32 cellular contexts compared by ENCODE assay signal in genomic region chr7:133916621-133917020, GRCh38.
DNase-seq lines count a peak whose midpoint lies in the region; ATAC-seq, FAIRE-seq and TF ChIP-seq lines count a peak whose summit lies in the region.
"Had no signal": no experiment of that assay in that cellular context is flagged by ENCODE, and none has a peak within 500 bp of the region (broad histone marks: within the 10 kb centered on the region; RNA-seq: fewer than 3 reads in every experiment).

No MANE protein-coding gene starts in this region.

- no peak overlapping the region for H2BK120ac ChIP-seq in IMR-90 (ENCODE audit: low read depth, low read length)

- TF ChIP-seq POLR2A in HepG2 (IDR thresholded peaks at IDR 0.05; ENCODE audit: insufficient read depth in 1 of 2, low read depth in 2 of 2, low read length in 2 of 2) (no peak), right lobe of liver (IDR thresholded peaks at IDR 0.05) (no peak), IMR-90 (IDR thresholded peaks at IDR 0.05; ENCODE audit: low read depth, low read length) (no peak), K562 (conservative IDR thresholded peaks at IDR 0.05) (no peak)

- peaks cover 9% of the 10 kb centered on the region for H3K9me3 ChIP-seq in HepG2 (ENCODE audit: low read length)
- H3K9me3 ChIP-seq in right lobe of liver, result no peaks in the 10 kb centered on the region
- no peaks in the 10 kb centered on the region for H3K9me3 ChIP-seq in IMR-90 (ENCODE audit: control insufficient read depth, insufficient read depth, low read length)
- peaks cover 2% of the 10 kb centered on the region; the same call in 1 of the 2 replicates for H3K9me3 ChIP-seq in K562 (replicated peaks; ENCODE audit: control insufficient read depth, insufficient read depth, low read depth, low read length)
- H3K9me3 ChIP-seq: BE2C had no signal

- no peak overlapping the region for H4K91ac ChIP-seq in IMR-90 (ENCODE audit: insufficient read depth, low read depth, low read length)

- H3K18ac ChIP-seq in IMR-90 (ENCODE audit: low read depth, low read length), result no peak overlapping the region

- H2BK15ac ChIP-seq in IMR-90 (ENCODE audit: low read depth, low read length), result no peak overlapping the region

- intact Hi-C loops in HepG2 (cut with micrococcal nuclease; ENCODE audit: unreplicated experiment), result no loop called here
- intact Hi-C loops in right lobe of liver (cut with DNase I), result no loop called here
- intact Hi-C loops in IMR-90 (cut with micrococcal nuclease), result no loop called here
- intact Hi-C loops in K562 (cut with micrococcal nuclease), result no loop called here

- H3K79me2 ChIP-seq in HepG2 (ENCODE audit: insufficient read depth, low read length), result no peaks in the 10 kb centered on the region
- no peaks in the 10 kb centered on the region for H3K79me2 ChIP-seq in K562 (ENCODE audit: control insufficient read depth, insufficient read depth, low read length)

- H3K9ac ChIP-seq in HepG2 (ENCODE audit: insufficient read depth, low read depth, low read length) (no peak overlapping the region), IMR-90 (ENCODE audit: low read depth, low read length) (no peak overlapping the region), K562 (ENCODE audit: insufficient read depth in 1 of 2, low read depth in 2 of 2, low read length in 2 of 2) (no peak overlapping the region)
- H3K9ac ChIP-seq: BLaER1; BLaER1 treated with 17β-estradiol and CSF1 and Interleukin-3, amounts not matched to agents 10 nM and 100 nM had no signal

- H3K4me1 ChIP-seq in HepG2 (ENCODE audit: insufficient read depth, low read length) (no peaks in the 10 kb centered on the region), right lobe of liver (no peaks in the 10 kb centered on the region), IMR-90 (ENCODE audit: control insufficient read depth, insufficient read depth, low read length) (no peaks in the 10 kb centered on the region), K562 (replicated peaks in 1 of 2; ENCODE audit: control insufficient read depth in 2 of 2, insufficient read depth in 2 of 2, low read length in 2 of 2) (no peaks in the 10 kb centered on the region)
- H3K4me1 ChIP-seq: A549, BE2C, BLaER1, Caco-2 had no signal

- H3K4me2 ChIP-seq in HepG2 (ENCODE audit: low read depth, low read length), result no peak overlapping the region
- H3K4me2 ChIP-seq in IMR-90 (ENCODE audit: low read depth, low read length), result no peak overlapping the region
- H3K4me2 ChIP-seq in K562 (ENCODE audit: insufficient read depth, low read length), result no peak overlapping the region
- H3K4me2 ChIP-seq: A549; BLaER1; BLaER1 treated with 17β-estradiol and CSF1 and Interleukin-3, amounts not matched to agents 10 nM and 100 nM had no signal

- H3K36me3 ChIP-seq in HepG2 (replicated peaks in 1 of 2; ENCODE audit: control insufficient read depth in 1 of 2, insufficient read depth in 2 of 2, low read length in 2 of 2) (no peaks in the 10 kb centered on the region), right lobe of liver (peaks cover 0 to 1% (median 0%) of the 10 kb centered on the region in 4 donors), IMR-90 (ENCODE audit: control insufficient read depth, insufficient read depth, low read length) (no peaks in the 10 kb centered on the region), K562 (ENCODE audit: control insufficient read depth, insufficient read depth, low read length) (no peaks in the 10 kb centered on the region)

- DNase-seq in HepG2 (ENCODE audit: low spot score) (no peak), right lobe of liver (no peak), IMR-90 (no peak), K562 (ENCODE audit: extremely low read depth in 1 of 4, low spot score in 3 of 4) (no peak), DMS79 treated with DMSO at 0.1 percent for 48 hours (lab: John Stamatoyannopoulos, UW) (no peak), omental fat pad (ENCODE audit: low spot score) (no peak)
- DNase-seq: 8988T; ACHN; AML-193; BE2C; C1 segment of cervical spinal cord; Caco-2; Calu3; CD4-positive, alpha-beta memory T cell; CD4-positive, alpha-beta T cell; CD4-positive, CD25-positive, alpha-beta regulatory T cell; CD8-positive, alpha-beta memory T cell; CD8-positive, alpha-beta T cell; COR-L47; DMS 273 treated with DMSO at 0.1 percent for 48 hours; DMS153; DMS53; DMS79; DND-41; EL had no signal

- H2AK5ac ChIP-seq in IMR-90 (ENCODE audit: low read depth, low read length), result no peak overlapping the region

- H3K56ac ChIP-seq in IMR-90 (ENCODE audit: extremely low read depth, insufficient read depth, low read length), result no peak overlapping the region

- no peak overlapping the region for H4K8ac ChIP-seq in IMR-90 (ENCODE audit: low read depth in 2 of 2, low read length in 2 of 2)

- 95% methylated on average over 3 of the region's 3 CpGs for WGBS in HepG2 (ENCODE audit: low lambda C conversion rate)
- 100% methylated on average over 3 of the region's 3 CpGs for WGBS in right lobe of liver (ENCODE audit: insufficient coverage, low coverage, low lambda C conversion rate, missing lambda C conversion rate)
- WGBS in IMR-90 (ENCODE audit: extremely low coverage in 2 of 2, insufficient read length in 1 of 2), 2 experiments, result 100% methylated on average over 1 of the region's 3 CpGs; no CpG with 5 or more reads in 1 of the 2 experiments
- WGBS in K562 (ENCODE audit: insufficient coverage, low coverage, missing lambda C conversion rate), result 51% methylated on average over 3 of the region's 3 CpGs

- H2AFZ ChIP-seq in HepG2 (ENCODE audit: low read length), result no peak overlapping the region
- no peak overlapping the region for H2AFZ ChIP-seq in IMR-90 (replicated peaks; ENCODE audit: low read length, poor library complexity)
- H2AFZ ChIP-seq in K562 (ENCODE audit: low read depth, low read length), result no peak overlapping the region

- no peak overlapping the region for H3K14ac ChIP-seq in IMR-90 (replicated peaks; ENCODE audit: low read depth, low read length)

- TF ChIP-seq RAD21 in HepG2 (CRISPR knock-in tag; IDR thresholded peaks at IDR 0.05), result no peak
- TF ChIP-seq RAD21 in IMR-90 (IDR thresholded peaks at IDR 0.05; ENCODE audit: low read length), result no peak
- no peak for TF ChIP-seq RAD21 in K562 (CRISPR knock-in tag; conservative IDR thresholded peaks at IDR 0.05 in 1 of 2, IDR thresholded peaks at IDR 0.05 in 1 of 2)

- H4K20me1 ChIP-seq in HepG2 (ENCODE audit: insufficient read depth, low read length) (no peaks in the 10 kb centered on the region), IMR-90 (ENCODE audit: insufficient read depth, low read length) (no peaks in the 10 kb centered on the region), K562 (replicated peaks; ENCODE audit: control insufficient read depth, insufficient read depth, low read length) (no peaks in the 10 kb centered on the region)
- H4K20me1 ChIP-seq: BLaER1; BLaER1 treated with 17β-estradiol and CSF1 and Interleukin-3, amounts not matched to agents 10 nM and 100 nM had no signal

- no peak overlapping the region for H4K5ac ChIP-seq in IMR-90 (ENCODE audit: low read depth, low read length)

- dilution Hi-C loops in IMR-90 (cut with HindIII; ENCODE audit: low sequenced_read_pairs, unreplicated experiment), result no loop called here

- no peak overlapping the region for H2BK20ac ChIP-seq in IMR-90 (ENCODE audit: low read depth, low read length)

- ATAC-seq in HepG2 (no peak), right lobe of liver (no peak), IMR-90 (ENCODE audit: low read depth) (no peak), K562 (no peak), omental fat pad (ENCODE audit: low FRiP score) (no peak)
- ATAC-seq: A549; CD8-positive, alpha-beta T cell had no signal

- H3K4me3 ChIP-seq in HepG2 (replicated peaks in 1 of 3; ENCODE audit: insufficient read depth in 1 of 3, low read depth in 2 of 3, low read length in 3 of 3) (no peak overlapping the region), right lobe of liver (no peak overlapping the region), IMR-90 (ENCODE audit: insufficient read depth, low read depth, low read length) (no peak overlapping the region), K562 (no peak overlapping the region)
- H3K4me3 ChIP-seq: A549; BLaER1; BLaER1 treated with 17β-estradiol and CSF1 and Interleukin-3, amounts not matched to agents 10 nM and 100 nM had no signal

- TF ChIP-seq CTCF in HepG2 (CRISPR knock-in tag; IDR thresholded peaks at IDR 0.05) (no peak), right lobe of liver (IDR thresholded peaks at IDR 0.05) (no peak), IMR-90 (conservative IDR thresholded peaks at IDR 0.05; ENCODE audit: low read depth, low read length) (no peak), K562 (IDR thresholded peaks at IDR 0.05 in 2 of 3, conservative IDR thresholded peaks at IDR 0.05 in 1 of 3; ENCODE audit: insufficient read depth in 2 of 3, low read depth in 1 of 3, low read length in 3 of 3) (no peak), omental fat pad (IDR thresholded peaks at IDR 0.05) (no peak)

- H3K27me3 ChIP-seq in HepG2 (ENCODE audit: control insufficient read depth in 1 of 2, insufficient read depth in 2 of 2, low read length in 2 of 2), result no peaks in the 10 kb centered on the region
- no peaks in the 10 kb centered on the region for H3K27me3 ChIP-seq in right lobe of liver
- H3K27me3 ChIP-seq in IMR-90 (ENCODE audit: control insufficient read depth, insufficient read depth, low read length), result no peaks in the 10 kb centered on the region
- H3K27me3 ChIP-seq in K562 (ENCODE audit: control insufficient read depth in 2 of 2, insufficient read depth in 2 of 2, low read length in 2 of 2), result no peaks in the 10 kb centered on the region
- H3K27me3 ChIP-seq: BE2C; BLaER1; BLaER1 treated with 17β-estradiol and CSF1 and Interleukin-3, amounts not matched to agents 10 nM and 100 nM had no signal

- H3K27ac ChIP-seq in HepG2 (ENCODE audit: extremely low read length, insufficient read depth, low read length) (no peak overlapping the region), right lobe of liver (no peak overlapping the region), IMR-90 (ENCODE audit: insufficient read depth, low read length) (no peak overlapping the region), K562 (ENCODE audit: extremely low read depth, low read depth, low read length) (no peak overlapping the region)
- H3K27ac ChIP-seq: 22Rv1; A549; BLaER1; BLaER1 treated with 17β-estradiol and CSF1 and Interleukin-3, amounts not matched to agents 10 nM and 100 nM; C4-2B had no signal

- CTCF ChIA-PET in HepG2 (lab: Yijun Ruan, JAX; ENCODE audit: low intra/inter-chr PET ratio, low total read pairs), result no interaction called here
- CTCF ChIA-PET in IMR-90 (lab: Yijun Ruan, JAX), result interaction anchor here (1.2 to 1.6 kb wide), 2 partner anchors 10 to 14 kb away, joined by 3 to 7 read pairs; no protein-coding TSS in a partner anchor
- CTCF ChIA-PET in K562 (lab: Yijun Ruan, JAX; ENCODE audit: low intra/inter-chr PET ratio), result no interaction called here

- POLR2A ChIA-PET in HepG2 (lab: Yijun Ruan, JAX), result no interaction called here
- POLR2A ChIA-PET in IMR-90 (lab: Charles Lee; ENCODE audit: unreplicated experiment), result no interaction called here
- POLR2A ChIA-PET in K562 (lab: Yijun Ruan, JAX), result interaction anchor here (1.3 kb wide), 1 partner anchor 11 kb away, joined by 3 read pairs; no protein-coding TSS in a partner anchor

- BruUV-seq in HepG2 (replicated peaks; lab: Mats Ljungman, UMichigan) (no TSS peak), IMR-90 (replicated peaks; lab: Mats Ljungman, UMichigan) (no TSS peak), K562 (replicated peaks; lab: Mats Ljungman, UMichigan) (no TSS peak)

- no peak for TF ChIP-seq EP300 in HepG2 (IDR thresholded peaks at IDR 0.05; ENCODE audit: low read depth in 2 of 2, low read length in 2 of 2)
- no peak for TF ChIP-seq EP300 in HepG2 (CRISPR knock-in tag; IDR thresholded peaks at IDR 0.05; ENCODE audit: borderline replicate concordance)
- TF ChIP-seq EP300 in K562 (IDR thresholded peaks at IDR 0.05; ENCODE audit: low read length), result no peak

- no peak overlapping the region for H3K23ac ChIP-seq in IMR-90 (ENCODE audit: low read depth, low read length)

- H2BK5ac ChIP-seq in IMR-90 (ENCODE audit: low read depth, low read length, poor library complexity, severe bottlenecking), result no peak overlapping the region

- H3K4ac ChIP-seq in IMR-90 (ENCODE audit: low read depth, low read length), result no peak overlapping the region

- no peaks in the 10 kb centered on the region for H3K79me1 ChIP-seq in IMR-90 (ENCODE audit: low read depth in 1 of 2, low read length in 2 of 2)

- in situ Hi-C loops in HepG2 (cut with HindIII; ENCODE audit: extremely low pct_ligation_motif_present, low pct_unique_long_range_greater_than_20kb) (no loop called here), IMR-90 (cut with MboI; ENCODE audit: low sequenced_read_pairs) (no loop called here), K562 (cut with MboI) (no loop called here)

- FAIRE-seq in HepG2 (lab: Jason Lieb, UNC) (no peak), K562 (lab: Jason Lieb, UNC) (no peak)
- FAIRE-seq: A204.1, A549, D721Med had no signal

- H2AK9ac ChIP-seq in IMR-90 (replicated peaks; ENCODE audit: low read depth, low read length, poor library complexity), result no peak overlapping the region

- H3K9me1 ChIP-seq in IMR-90 (ENCODE audit: insufficient read depth, low read length) (no peaks in the 10 kb centered on the region), K562 (ENCODE audit: control insufficient read depth, insufficient read depth, low read length) (no peaks in the 10 kb centered on the region)

Comparison
In these comparisons a context has a peak if more than half of its experiments do, and no peak if none do; other contexts are left out.
1. Of the 241 proteins assayed by ChIP-seq in both HepG2 and K562: peak only in HepG2: MAFK; only in K562: MAFG; in both: MAFF; in neither: 238.